In the genomic region with DNA sequence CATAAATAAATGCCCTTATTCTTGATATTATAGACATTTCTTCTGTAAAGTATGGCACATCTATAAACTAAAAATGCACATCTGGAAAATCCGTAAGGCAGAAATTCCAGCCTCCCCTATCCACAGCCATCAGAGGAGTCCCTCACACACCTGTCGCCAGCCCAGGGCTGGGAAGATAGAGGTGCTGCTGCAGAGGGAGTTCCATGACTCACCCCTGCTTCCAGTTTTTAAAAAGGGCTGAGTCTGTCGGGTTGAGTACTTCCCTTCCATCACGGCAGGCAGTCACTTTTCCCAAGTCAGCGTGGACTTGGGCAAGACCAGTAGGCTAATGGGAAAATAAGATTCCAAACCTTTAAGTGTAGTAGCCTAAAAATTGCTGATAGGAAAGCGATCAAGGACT, we compare ENCODE assay signal across 13 cellular contexts.
"Had no signal": no experiment of that assay in that cellular context is flagged by ENCODE, and none has a peak within 500 bp of the region (broad histone marks: within the 10 kb centered on the region; RNA-seq: fewer than 3 reads in every experiment).

No MANE protein-coding gene starts in this region.

- H3K36me3 ChIP-seq: gastrocnemius medialis, right atrium auricular region, thyroid gland had no signal

- H3K27ac ChIP-seq: gastrocnemius medialis, right atrium auricular region, suprapubic skin, thyroid gland had no signal

- H3K4me1 ChIP-seq: gastrocnemius medialis, right atrium auricular region, thyroid gland had no signal

- DNase-seq: gastrocnemius medialis; mammary epithelial cell; mucosa of descending colon; naive thymus-derived CD8-positive, alpha-beta T cell; small intestine; stimulated activated CD4-positive, alpha-beta T cell treated with anti-CD3 and anti-CD28 coated beads, Interleukin-12 subunit alpha, Interleukin-12 subunit beta, amount 100 ng/mL, for 4 hours; stimulated activated naive CD4-positive, alpha-beta T cell treated with Interleukin-2 at 50 U/mL for 16 hours; thyroid gland had no signal

- H3K4me3 ChIP-seq: gastrocnemius medialis, mucosa of descending colon, right atrium auricular region, suprapubic skin, thyroid gland had no signal

- H3K36me3 Mint-ChIP-seq: naive thymus-derived CD8-positive, alpha-beta T cell had no signal

- H3K9me3 Mint-ChIP-seq: naive thymus-derived CD8-positive, alpha-beta T cell; type B pancreatic cell had no signal

- H3K4me1 Mint-ChIP-seq: naive thymus-derived CD8-positive, alpha-beta T cell had no signal

- H3K4me3 Mint-ChIP-seq: naive thymus-derived CD8-positive, alpha-beta T cell; type B pancreatic cell had no signal

- ATAC-seq: esophagus mucosa; gastrocnemius medialis; left lobe of liver; mucosa of descending colon; naive thymus-derived CD8-positive, alpha-beta T cell had no signal

- H3K27ac Mint-ChIP-seq: type B pancreatic cell had no signal

- H3K9me3 ChIP-seq: gastrocnemius medialis, mucosa of descending colon, right atrium auricular region, suprapubic skin, thyroid gland had no signal

- H3K27me3 ChIP-seq: gastrocnemius medialis, right atrium auricular region, suprapubic skin, thyroid gland had no signal

- H3K27me3 Mint-ChIP-seq: type B pancreatic cell had no signal
